Comparison of ENCODE assay signal across 28 cellular contexts in genomic region chr2:72193723-72194122, GRCh38. TPM values are rescaled to one million over a fixed set of nuclear protein-coding genes. Genes with fewer than 3 reads are reported as not detected.
DNase-seq lines count a peak whose midpoint lies in the region; ATAC-seq, FAIRE-seq and TF ChIP-seq lines count a peak whose summit lies in the region.
"Had no signal": no experiment of that assay in that cellular context is flagged by ENCODE, and none has a peak within 500 bp of the region (broad histone marks: within the 10 kb centered on the region; RNA-seq: fewer than 3 reads in every experiment).

No MANE protein-coding gene starts in this region.

- peaks cover 2% of the 10 kb centered on the region for H3K4me1 Mint-ChIP-seq in astrocyte (ENCODE audit: low read depth, unreplicated experiment)
- peaks cover 7% of the 10 kb centered on the region for H3K4me1 Mint-ChIP-seq in endothelial cell (ENCODE audit: unreplicated experiment)
- H3K4me1 Mint-ChIP-seq in mesothelial cell of epicardium = peaks cover 75% of the 10 kb centered on the region
- H3K4me1 Mint-ChIP-seq: CD14-positive monocyte; CD4-positive, alpha-beta memory T cell; CD4-positive, CD25-positive, alpha-beta regulatory T cell had no signal

- H3K36me3 Mint-ChIP-seq in astrocyte (ENCODE audit: low read depth, unreplicated experiment) (peaks cover 5% of the 10 kb centered on the region), endothelial cell (ENCODE audit: low read depth, unreplicated experiment) (no peaks in the 10 kb centered on the region), mesothelial cell of epicardium (peaks cover 3% of the 10 kb centered on the region)
- H3K36me3 Mint-ChIP-seq: CD14-positive monocyte; CD4-positive, CD25-positive, alpha-beta regulatory T cell had no signal

- TF ChIP-seq POLR2A in GM12878 (IDR thresholded peaks at IDR 0.05; ENCODE audit: low read depth, low read length) = no peak
- TF ChIP-seq POLR2A in esophagus squamous epithelium (IDR thresholded peaks at IDR 0.05) = no peak

- H3K9me3 ChIP-seq in astrocyte (ENCODE audit: insufficient read depth, low read depth, low read length) = no peaks in the 10 kb centered on the region
- no peaks in the 10 kb centered on the region for H3K9me3 ChIP-seq in GM12878 (replicated peaks; ENCODE audit: control insufficient read depth, insufficient read depth, low read length)
- no peaks in the 10 kb centered on the region for H3K9me3 ChIP-seq in esophagus squamous epithelium
- H3K9me3 ChIP-seq: BE2C, BLaER1 had no signal

- H3K27ac ChIP-seq in astrocyte (ENCODE audit: low read depth, low read length) (no peak overlapping the region), GM12878 (ENCODE audit: control insufficient read depth, insufficient read depth) (no peak overlapping the region), esophagus squamous epithelium (no peak overlapping the region)
- H3K27ac ChIP-seq: BLaER1 had no signal

- H3K4me1 ChIP-seq in astrocyte (ENCODE audit: insufficient read depth, low read length) (no peaks in the 10 kb centered on the region), GM12878 (ENCODE audit: control insufficient read depth, insufficient read depth, low read length) (no peaks in the 10 kb centered on the region), esophagus squamous epithelium (peaks cover 0 to 12% (median 0%) of the 10 kb centered on the region in 3 donors)
- H3K4me1 ChIP-seq: BE2C, BLaER1 had no signal

- no TSS peak for BruUV-seq in GM12878 (replicated peaks; lab: Mats Ljungman, UMichigan)

- no peak overlapping the region for H3K27ac Mint-ChIP-seq in astrocyte (ENCODE audit: unreplicated experiment)
- H3K27ac Mint-ChIP-seq in endothelial cell (ENCODE audit: unreplicated experiment) = no peak overlapping the region
- H3K27ac Mint-ChIP-seq in mesothelial cell of epicardium = peak overlapping the region; percentile 82
- H3K27ac Mint-ChIP-seq: CD14-positive monocyte; CD4-positive, alpha-beta memory T cell; CD4-positive, CD25-positive, alpha-beta regulatory T cell had no signal

- TF ChIP-seq RAD21 in GM12878 (IDR thresholded peaks at IDR 0.05; ENCODE audit: insufficient read depth, low read depth, low read length) = no peak

- SMC1A ChIA-PET in GM12878 (lab: Charles Lee; ENCODE audit: uncharacterized antibody, unreplicated experiment) = no interaction called here

- H4K20me1 ChIP-seq in astrocyte (ENCODE audit: insufficient read depth, low read length) (no peaks in the 10 kb centered on the region), GM12878 (ENCODE audit: control insufficient read depth, insufficient read depth) (no peaks in the 10 kb centered on the region)
- H4K20me1 ChIP-seq: BLaER1 had no signal

- H3K9me3 Mint-ChIP-seq in astrocyte (ENCODE audit: unreplicated experiment) = no peaks in the 10 kb centered on the region
- H3K9me3 Mint-ChIP-seq in endothelial cell (ENCODE audit: unreplicated experiment) = no peaks in the 10 kb centered on the region
- no peaks in the 10 kb centered on the region for H3K9me3 Mint-ChIP-seq in mesothelial cell of epicardium

- no peaks in the 10 kb centered on the region for H3K36me3 ChIP-seq in astrocyte (ENCODE audit: insufficient read depth, low read length)
- H3K36me3 ChIP-seq in GM12878 (ENCODE audit: control insufficient read depth in 2 of 2, insufficient read depth in 2 of 2, low read length in 1 of 2) = no peaks in the 10 kb centered on the region
- H3K36me3 ChIP-seq in esophagus squamous epithelium = no peaks in the 10 kb centered on the region
- H3K36me3 ChIP-seq: BE2C, BLaER1 had no signal

- CTCF ChIA-PET in GM12878 (lab: Yijun Ruan, JAX) = no interaction called here

- H3K27me3 Mint-ChIP-seq in astrocyte (ENCODE audit: low read depth, unreplicated experiment) (no peaks in the 10 kb centered on the region), endothelial cell (ENCODE audit: unreplicated experiment) (no peaks in the 10 kb centered on the region), mesothelial cell of epicardium (ENCODE audit: low read depth) (no peaks in the 10 kb centered on the region)
- H3K27me3 Mint-ChIP-seq: CD4-positive, alpha-beta memory T cell; CD4-positive, CD25-positive, alpha-beta regulatory T cell; CD8-positive, alpha-beta memory T cell had no signal

- TF ChIP-seq EP300 in GM12878 (IDR thresholded peaks at IDR 0.05; ENCODE audit: borderline replicate concordance in 1 of 2, control insufficient read depth in 1 of 2, low read depth in 2 of 2, low read length in 2 of 2) = no peak

- intact Hi-C loops in GM12878 (cut with micrococcal nuclease; ENCODE audit: unreplicated experiment) (no loop called here), esophagus squamous epithelium (cut with DNase I) (no loop called here)

- no peak for ATAC-seq in GM12878

- no peak overlapping the region for H2AFZ ChIP-seq in astrocyte (ENCODE audit: low read depth, low read length)
- H2AFZ ChIP-seq in GM12878 (ENCODE audit: control insufficient read depth, low read depth, low read length) = no peak overlapping the region

- POLR2A ChIA-PET in GM12878 (lab: Charles Lee) = no interaction called here

- DNase-seq in astrocyte (ENCODE audit: low read depth) = no peak
- DNase-seq in GM12878 (ENCODE audit: low read depth, low spot score) = no peak
- DNase-seq in endothelial cell (ENCODE audit: low spot score) = no peak
- DNase-seq in mesothelial cell of epicardium (ENCODE audit: low spot score in 2 of 2, unreplicated experiment in 2 of 2) = no peak
- no peak for DNase-seq in esophagus squamous epithelium (lab: John Stamatoyannopoulos, UW)
- no peak for DNase-seq in stimulated activated naive CD4-positive, alpha-beta T cell (lab: John Stamatoyannopoulos, UW)
- no peak for DNase-seq in HT-29 (ENCODE audit: low spot score)
- DNase-seq: 8988T; ACHN; BE2C; C1 segment of cervical spinal cord; CD4-positive, alpha-beta memory T cell; CD4-positive, CD25-positive, alpha-beta regulatory T cell; CD8-positive, alpha-beta memory T cell; COR-L47; DMS 273 treated with DMSO at 0.1 percent for 48 hours; DMS153; DMS53; DMS79; DND-41; EL; GDM1 had no signal

- H3K9ac ChIP-seq in astrocyte (ENCODE audit: low read length) (no peak overlapping the region), GM12878 (ENCODE audit: control insufficient read depth, insufficient read depth, low read length) (no peak overlapping the region)
- H3K9ac ChIP-seq: BLaER1 had no signal

- H3K4me3 ChIP-seq in astrocyte (ENCODE audit: insufficient read depth, low read depth, low read length) (no peak overlapping the region), GM12878 (no peak overlapping the region), esophagus squamous epithelium (no peak overlapping the region)
- H3K4me3 ChIP-seq: BLaER1 had no signal

- in situ Hi-C loops in GM12878 (cut with MboI) = no loop called here

- H3K4me2 ChIP-seq in astrocyte (ENCODE audit: low read length) (no peak overlapping the region), GM12878 (ENCODE audit: control insufficient read depth, insufficient read depth) (no peak overlapping the region)
- H3K4me2 ChIP-seq: BLaER1 had no signal

- H3K79me2 ChIP-seq in astrocyte (ENCODE audit: insufficient read depth, low read length) (no peaks in the 10 kb centered on the region), GM12878 (ENCODE audit: control insufficient read depth, insufficient read depth, low read length) (no peaks in the 10 kb centered on the region)

- TF ChIP-seq CTCF in astrocyte (IDR thresholded peaks at IDR 0.05; ENCODE audit: insufficient read depth, low read depth, low read length) (no peak), GM12878 (IDR thresholded peaks at IDR 0.05 in 2 of 3, conservative IDR thresholded peaks at IDR 0.05 in 1 of 3; ENCODE audit: control insufficient read depth in 2 of 3, extremely low read depth in 1 of 3, insufficient read depth in 1 of 3, low read depth in 3 of 3, low read length in 3 of 3) (no peak), endothelial cell (IDR thresholded peaks at IDR 0.05; ENCODE audit: unreplicated experiment) (no peak), mesothelial cell of epicardium (IDR thresholded peaks at IDR 0.05; ENCODE audit: unreplicated experiment) (no peak), esophagus squamous epithelium (IDR thresholded peaks at IDR 0.05) (no peak)

- RAD21 ChIA-PET in GM12878 (lab: Charles Lee; ENCODE audit: unreplicated experiment) = no interaction called here

- H3K27me3 ChIP-seq in astrocyte (ENCODE audit: insufficient read depth, low read length) = no peaks in the 10 kb centered on the region
- no peaks in the 10 kb centered on the region for H3K27me3 ChIP-seq in GM12878 (replicated peaks in 1 of 2; ENCODE audit: control insufficient read depth in 2 of 2, insufficient read depth in 2 of 2, low read length in 1 of 2)
- no peaks in the 10 kb centered on the region for H3K27me3 ChIP-seq in esophagus squamous epithelium
- H3K27me3 ChIP-seq: BE2C, BLaER1 had no signal

- FAIRE-seq in astrocyte (lab: Jason Lieb, UNC) (peak; percentile 23), GM12878 (lab: Jason Lieb, UNC) (no peak)
- FAIRE-seq: A204.1, GM12891, GM19239 had no signal

- H3K4me3 Mint-ChIP-seq in astrocyte (ENCODE audit: unreplicated experiment) (no peak overlapping the region), endothelial cell (ENCODE audit: unreplicated experiment) (peak overlapping the region; percentile 17), mesothelial cell of epicardium (no peak overlapping the region)
- H3K4me3 Mint-ChIP-seq: CD14-positive monocyte; CD4-positive, alpha-beta memory T cell; CD4-positive, CD25-positive, alpha-beta regulatory T cell; CD8-positive, alpha-beta memory T cell had no signal

RNA-seq across cellular contexts. Expression of gene CYP26B1, which starts 46.1 kb away (rescaled TPM):
- total RNA-seq in astrocyte (0.77 and 1.2 TPM in 2 replicates), GM12878 (2014; rRNA removed) (not detected in 2 replicates), GM12878 (2014; rRNA removed; fragmentation: Illumina TruSeq; extraction: Trizol) (not detected in 2 replicates), GM12878 (2021) (not detected in 2 replicates), endothelial cell (ENCODE audit: unreplicated experiment) (1.2 TPM), mesothelial cell of epicardium (1,290 to 1,322 TPM (median 1,292 TPM) in 3 replicates), esophagus squamous epithelium (1 to 10 TPM in 3 of 4 donors, under 1 TPM in 1; 0.62 to 6.7 (median 1.3) TPM)
- total RNA-seq in GM12878 (2013; cell fraction: nucleolus; rRNA removed) = 0.79 TPM in 1 of 2 replicates, not detected in the other
- not detected for polyA plus RNA-seq in GM12878 (2011; ENCODE audit: low read depth)
- polyA plus RNA-seq in GM12878 (2011; rRNA removed) (not detected in 2 replicates), GM12878 (2014; fragmentation: Illumina TruSeq; extraction: Trizol) (not detected in 2 replicates), GM12878 (2014; fragmentation: Nextera tagmentation; extraction: Ambion mirVana) (not detected), GM12878 (2014; rRNA removed) (not detected in 2 replicates), GM12878 (2016; fragmentation: Nextera tagmentation; extraction: Ambion mirVana) (not detected)
- polyA plus RNA-seq in GM12878 (2011; cell fraction: cytosol; rRNA removed) = 0.01 TPM in 1 of 2 replicates, not detected in the other
- polyA plus RNA-seq in GM12878 (2011; cell fraction: nucleus; rRNA removed) = 0.04 TPM in 1 of 2 replicates, not detected in the other
- not detected in 2 replicates for polyA plus RNA-seq in GM12878 (2012)
- not detected in 2 replicates for polyA minus RNA-seq in GM12878 (2011; rRNA and poly(A)+ RNA removed)
- polyA minus RNA-seq in GM12878 (2011; cell fraction: cytosol; rRNA and poly(A)+ RNA removed) = 0.21 and 1.1 TPM in 2 replicates
- polyA minus RNA-seq in GM12878 (2011; cell fraction: nucleus; rRNA and poly(A)+ RNA removed) = under 0.01 TPM in 1 of 2 replicates, not detected in the other
- 0.05 and 0.10 TPM in 2 replicates for total RNA-seq in HT-29 (2014; rRNA removed; shearing (Covaris generic))
- total RNA-seq: CD4-positive, alpha-beta memory T cell; CD4-positive, CD25-positive, alpha-beta regulatory T cell; CD8-positive, alpha-beta memory T cell; G401 had no signal
- polyA plus RNA-seq: CD14-positive monocyte; CD4-positive, alpha-beta memory T cell; CD4-positive, CD25-positive, alpha-beta regulatory T cell; CD8-positive, alpha-beta memory T cell had no signal

Comparison
In these comparisons a context has a peak if more than half of its experiments do, and no peak if none do; other contexts are left out.
1. RNA of gene CYP26B1, which starts 46.1 kb away (total RNA-seq): 1,290 to 1,322 TPM in mesothelial cell of epicardium; 0.62 to 6.7 TPM in esophagus squamous epithelium, 1.2 TPM in endothelial cell (single experiment), 0.77 to 1.2 TPM in astrocyte, 0.05 to 0.10 TPM in HT-29 and 0.79 TPM in GM12878; every median in the first group is over 100 times any median in the second.